In genomic region chr6:139150915-139151314, GRCh38 we compare ENCODE assay signal across 17 cellular contexts. TPM values are rescaled to one million over a fixed set of nuclear protein-coding genes. Genes with fewer than 3 reads are reported as not detected.
DNase-seq lines count a peak whose midpoint lies in the region; ATAC-seq and TF ChIP-seq lines count a peak whose summit lies in the region.
"Had no signal": no experiment of that assay in that cellular context is flagged by ENCODE, and none has a peak within 500 bp of the region (broad histone marks: within the 10 kb centered on the region; RNA-seq: fewer than 3 reads in every experiment).

No MANE protein-coding gene starts in this region.

- CTCF ChIA-PET in CD8-positive, alpha-beta T cell (lab: Charles Lee): interaction anchor here (0.9 to 2.1 kb wide), 5 partner anchors 9 to 214 kb away, joined by 3 to 7 read pairs (median 4); no protein-coding TSS in a partner anchor

- no peaks in the 10 kb centered on the region for H3K36me3 ChIP-seq in CD8-positive, alpha-beta T cell (ENCODE audit: insufficient read depth, low read length)
- H3K36me3 ChIP-seq in OCI-LY1 (ENCODE audit: insufficient read depth, low read length) (peaks cover 9% of the 10 kb centered on the region; the same call in 1 of the 2 replicates), ectodermal cell (ENCODE audit: control insufficient read depth, insufficient read depth, low read length) (no peaks in the 10 kb centered on the region), ascending aorta (no peaks in the 10 kb centered on the region), mucosa of descending colon (ENCODE audit: low read depth) (no peaks in the 10 kb centered on the region)
- H3K36me3 ChIP-seq: adrenal gland had no signal

- no peaks in the 10 kb centered on the region for H3K27me3 Mint-ChIP-seq in CD8-positive, alpha-beta T cell (ENCODE audit: low read depth)
- H3K27me3 Mint-ChIP-seq in nephron (ENCODE audit: low read depth): no peaks in the 10 kb centered on the region
- H3K27me3 Mint-ChIP-seq: naive B cell had no signal

- H3F3A ChIP-seq in OCI-LY1 (ENCODE audit: insufficient read depth, low read length): peaks cover 5% of the 10 kb centered on the region

- peak overlapping the region; percentile 3; the same call in 1 of the 2 replicates for H3K4me2 ChIP-seq in OCI-LY1 (ENCODE audit: low read length)

- no peaks in the 10 kb centered on the region for H4K20me1 ChIP-seq in OCI-LY1 (ENCODE audit: insufficient read depth, low read length)

- POLR2A ChIA-PET in CD8-positive, alpha-beta T cell (lab: Charles Lee): interaction anchor here (1.0 to 2.5 kb wide), 4 partner anchors 9 to 32 kb away, joined by 4 to 14 read pairs (median 4); no protein-coding TSS in a partner anchor

- H3K4me3 ChIP-seq in CD8-positive, alpha-beta T cell (ENCODE audit: low read depth, low read length): no peak overlapping the region
- no peak overlapping the region for H3K4me3 ChIP-seq in OCI-LY1 (ENCODE audit: low read depth, low read length, poor library complexity, severe bottlenecking)
- no peak overlapping the region for H3K4me3 ChIP-seq in ectodermal cell (ENCODE audit: insufficient read depth, low read depth, low read length)
- no peak overlapping the region for H3K4me3 ChIP-seq in ascending aorta
- no peak overlapping the region for H3K4me3 ChIP-seq in mucosa of descending colon
- H3K4me3 ChIP-seq: adrenal gland; BLaER1 treated with 17β-estradiol and CSF1 and Interleukin-3, amounts not matched to agents 10 nM and 100 nM had no signal

- ATAC-seq in CD8-positive, alpha-beta T cell: no peak
- no peak for ATAC-seq in mucosa of descending colon
- no peak for ATAC-seq in GM19463 (IDR thresholded peaks at IDR 0.05; ENCODE audit: unreplicated experiment)
- ATAC-seq: HepG2, sciatic nerve had no signal

- WGBS in ectodermal cell, 2 experiments: 50 to 66% methylated on average over 3 of the region's 3 CpGs

- no peak for TF ChIP-seq CTCF in CD8-positive, alpha-beta T cell (IDR thresholded peaks at IDR 0.05)
- TF ChIP-seq CTCF in OCI-LY1 (IDR thresholded peaks at IDR 0.05; ENCODE audit: low read length) (no peak), nephron (IDR thresholded peaks at IDR 0.05; ENCODE audit: unreplicated experiment in 3 of 3) (no peak), ascending aorta (IDR thresholded peaks at IDR 0.05) (no peak), mucosa of descending colon (IDR thresholded peaks at IDR 0.05) (no peak)

- H3K4me1 ChIP-seq in CD8-positive, alpha-beta T cell (ENCODE audit: insufficient read depth, low read length): peaks cover 87% of the 10 kb centered on the region
- peaks cover 51% of the 10 kb centered on the region for H3K4me1 ChIP-seq in OCI-LY1 (ENCODE audit: insufficient read depth, low read length, severe bottlenecking)
- peaks cover 12% of the 10 kb centered on the region for H3K4me1 ChIP-seq in ectodermal cell (ENCODE audit: control insufficient read depth, insufficient read depth, low read length)
- peaks cover 3 to 44% of the 10 kb centered on the region in 2 donors for H3K4me1 ChIP-seq in ascending aorta
- H3K4me1 ChIP-seq in mucosa of descending colon (ENCODE audit: low read depth): peaks cover 32% of the 10 kb centered on the region

- peaks cover 90% of the 10 kb centered on the region for H3K4me1 Mint-ChIP-seq in CD8-positive, alpha-beta T cell (ENCODE audit: low read depth)
- peaks cover 41% of the 10 kb centered on the region for H3K4me1 Mint-ChIP-seq in nephron

- H2AFZ ChIP-seq in OCI-LY1 (ENCODE audit: low read length): no peak overlapping the region

- peak overlapping the region; percentile 76 for H3K27ac Mint-ChIP-seq in CD8-positive, alpha-beta T cell
- peak overlapping the region; percentile 59 to 86 (median 67) for H3K27ac Mint-ChIP-seq in nephron

- no peaks in the 10 kb centered on the region for H3K9me2 ChIP-seq in OCI-LY1 (ENCODE audit: low read depth, low read length)

- H3K36me3 Mint-ChIP-seq in CD8-positive, alpha-beta T cell: peaks cover 29% of the 10 kb centered on the region
- H3K36me3 Mint-ChIP-seq in nephron (ENCODE audit: low read depth): no peaks in the 10 kb centered on the region

- DNase-seq in CD8-positive, alpha-beta T cell: no peak
- DNase-seq in ascending aorta (ENCODE audit: low spot score in 2 of 2) (no peak), NCI-H187 treated with DMSO at 0.1 percent for 48 hours (lab: John Stamatoyannopoulos, UW) (no peak), mucosa of descending colon (no peak)
- DNase-seq: activated CD4-positive, alpha-beta T cell treated with anti-CD3 and anti-CD28 coated beads, Interleukin-2, amount 50 U/mL, for 1 hour; adrenal gland; foreskin fibroblast; kidney; naive B cell; NCI-H226 had no signal

- no peaks in the 10 kb centered on the region for H3K9me3 Mint-ChIP-seq in CD8-positive, alpha-beta T cell
- no peaks in the 10 kb centered on the region for H3K9me3 Mint-ChIP-seq in nephron
- H3K9me3 Mint-ChIP-seq: naive B cell had no signal

- intact Hi-C loops in CD8-positive, alpha-beta T cell (cut with DNase I, micrococcal nuclease): no loop called here
- intact Hi-C loops in ascending aorta (cut with DNase I) (no loop called here), mucosa of descending colon (cut with DNase I, micrococcal nuclease) (no loop called here)

- peaks cover 93% of the 10 kb centered on the region for H3K79me2 ChIP-seq in OCI-LY1 (ENCODE audit: insufficient read depth, low read length)

- H3K4me3 Mint-ChIP-seq in CD8-positive, alpha-beta T cell: peak overlapping the region; percentile 75
- H3K4me3 Mint-ChIP-seq in nephron: no peak overlapping the region

- no peak overlapping the region for H3K9ac ChIP-seq in OCI-LY1 (ENCODE audit: low read length)
- H3K9ac ChIP-seq: BLaER1 treated with 17β-estradiol and CSF1 and Interleukin-3, amounts not matched to agents 10 nM and 100 nM had no signal

- H3K27me3 ChIP-seq in CD8-positive, alpha-beta T cell (ENCODE audit: insufficient read depth, low read length): no peaks in the 10 kb centered on the region
- H3K27me3 ChIP-seq in OCI-LY1 (ENCODE audit: insufficient read depth, low read length): no peaks in the 10 kb centered on the region
- H3K27me3 ChIP-seq in ectodermal cell (ENCODE audit: control insufficient read depth, insufficient read depth, low read length, poor library complexity, severe bottlenecking): no peaks in the 10 kb centered on the region
- H3K27me3 ChIP-seq in ascending aorta: no peaks in the 10 kb centered on the region
- H3K27me3 ChIP-seq: adrenal gland; BLaER1 treated with 17β-estradiol and CSF1 and Interleukin-3, amounts not matched to agents 10 nM and 100 nM had no signal

- no peaks in the 10 kb centered on the region for H3K9me3 ChIP-seq in CD8-positive, alpha-beta T cell (ENCODE audit: low read length)
- H3K9me3 ChIP-seq in OCI-LY1 (ENCODE audit: low read length) (no peaks in the 10 kb centered on the region), ectodermal cell (ENCODE audit: control insufficient read depth, low read length) (no peaks in the 10 kb centered on the region), ascending aorta (no peaks in the 10 kb centered on the region), mucosa of descending colon (no peaks in the 10 kb centered on the region)
- H3K9me3 ChIP-seq: adrenal gland had no signal

- H3K27ac ChIP-seq in CD8-positive, alpha-beta T cell (ENCODE audit: low read depth, low read length): no peak overlapping the region
- H3K27ac ChIP-seq in OCI-LY1 (ENCODE audit: low read depth, low read length, poor library complexity, severe bottlenecking): no peak overlapping the region
- peak overlapping the region; percentile 65 for H3K27ac ChIP-seq in ectodermal cell (ENCODE audit: insufficient read depth, low read depth, low read length, poor library complexity, severe bottlenecking)
- H3K27ac ChIP-seq in ascending aorta: no peak overlapping the region
- H3K27ac ChIP-seq: adrenal gland; BLaER1 treated with 17β-estradiol and CSF1 and Interleukin-3, amounts not matched to agents 10 nM and 100 nM had no signal

RNA-seq across cellular contexts. Expression of gene HECA, which starts 16.0 kb away (rescaled TPM):
- 100 to 1,000 TPM; 231 to 234 TPM for total RNA-seq in CD8-positive, alpha-beta T cell
- 8.1 TPM for polyA plus RNA-seq in ectodermal cell (2013, experiment 1 of 4)
- polyA plus RNA-seq in ectodermal cell (2013, experiment 2 of 4): 7.2 TPM
- polyA plus RNA-seq in ectodermal cell (2013, experiment 3 of 4): 6.7 TPM
- 6.0 TPM for polyA plus RNA-seq in ectodermal cell (2013, experiment 4 of 4)
- total RNA-seq in ascending aorta (27.0 TPM), mucosa of descending colon (10 to 100 TPM; 30.8 to 43.2 (median 40.4) TPM)
